In the genomic region with DNA sequence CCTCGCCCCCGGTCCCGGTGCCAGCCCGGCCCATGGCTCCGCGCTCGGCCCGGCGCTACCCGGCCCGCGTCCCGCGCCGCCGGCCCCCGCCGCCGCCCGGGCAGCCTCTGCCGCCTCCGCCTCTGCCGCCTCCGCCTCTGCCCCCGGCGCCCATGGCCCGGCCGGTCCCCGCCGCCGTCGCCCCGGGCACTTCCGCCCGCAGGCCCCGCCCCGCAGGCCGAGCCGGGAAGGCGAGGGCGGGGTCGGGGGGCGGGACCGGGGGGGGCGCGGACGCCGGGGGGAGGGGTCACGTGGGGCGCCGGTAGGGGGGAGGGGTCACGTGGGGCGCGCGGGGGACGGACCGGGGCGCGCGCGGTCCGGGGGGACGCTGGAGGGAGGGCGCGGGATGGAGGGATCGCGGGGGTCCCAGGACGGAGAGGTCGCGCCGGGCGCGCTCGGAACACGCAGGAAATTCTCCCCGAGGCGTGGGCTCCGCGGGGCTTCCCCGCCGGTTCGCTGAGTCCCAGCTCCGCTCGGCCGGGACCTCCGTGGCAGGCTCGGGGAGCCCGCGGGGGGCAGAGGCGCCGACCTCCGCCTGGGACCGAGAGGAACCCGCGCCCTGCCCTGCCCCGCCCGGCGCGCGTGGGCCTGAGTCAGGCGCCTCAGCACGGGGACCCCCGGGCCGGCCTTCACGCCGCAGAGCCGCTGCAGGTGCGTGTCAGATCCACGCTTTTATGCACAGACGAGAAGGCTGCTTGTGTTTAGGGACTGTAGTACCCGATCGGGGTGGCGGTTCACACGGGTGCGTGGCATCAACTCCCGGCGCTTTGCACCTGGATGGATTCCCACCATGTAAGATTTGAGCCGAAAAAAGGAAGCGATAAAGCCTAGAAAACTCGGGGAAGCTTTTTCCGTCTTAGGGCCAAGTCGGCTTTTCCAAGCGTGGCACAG, we compare ENCODE assay signal across 8 cellular contexts. TPM values are rescaled to one million over a fixed set of nuclear protein-coding genes. Genes with fewer than 3 reads are reported as not detected.
DNase-seq lines count a peak whose midpoint lies in the region; ATAC-seq and TF ChIP-seq lines count a peak whose summit lies in the region.

Gene PGAP6 (minus strand): TSS at position 191 of the 930 bp plus-strand sequence. CDS start 157 bp downstream, at position 34.

- peak within 1 kb of the TSS; percentile 87 for H3K4me3 Mint-ChIP-seq in GM23338

- H3K27ac ChIP-seq in GM23338 (ENCODE audit: low read depth), result peak within 1 kb of the TSS; percentile 98

- DNase-seq in GM03348 (ENCODE audit: low spot score) (peak; percentile 98), GM23338 (ENCODE audit: low spot score) (peak; percentile 71), NCI-H2171 (lab: John Stamatoyannopoulos, UW) (peak; percentile 68), mesenteric fat pad (ENCODE audit: low spot score) (no peak), NCI-H1694 treated with DMSO at 0.1 percent for 48 hours (lab: John Stamatoyannopoulos, UW) (no peak)
- DNase-seq in activated CD8-positive, alpha-beta memory T cell treated with anti-CD3 and anti-CD28 coated beads for 24 hours, result peak; percentile 82
- DNase-seq in stimulated activated CD8-positive, alpha-beta memory T cell treated with anti-CD3 and anti-CD28 coated beads, Interleukin-15, amount 100 ng/mL, for 1 hour (ENCODE audit: low read depth), result peak; percentile 47

- H4K20me1 ChIP-seq in GM23338 (replicated peaks; ENCODE audit: insufficient read depth), result peaks cover 5% of the 10 kb centered on the region

- H3K36me3 Mint-ChIP-seq in GM23338 (ENCODE audit: low read depth), result peaks cover 15% of the 10 kb centered on the region; the same call in 2 of the 3 replicates

- no peaks in the 10 kb centered on the region for H3K9me2 ChIP-seq in GM23338 (ENCODE audit: insufficient read depth)

- no peak within 1 kb of the TSS for H2AFZ ChIP-seq in GM23338

- no peak for ATAC-seq in GM23338

- TF ChIP-seq CTCF in GM23338 (conservative IDR thresholded peaks at IDR 0.05; ENCODE audit: low read depth in 2 of 2), result no peak

- H3K9ac ChIP-seq in endocrine pancreas (ENCODE audit: control insufficient read depth, insufficient read depth, low read length), result peak within 1 kb of the TSS; percentile 86

- H3K79me2 ChIP-seq in GM23338 (replicated peaks; ENCODE audit: insufficient read depth), result peaks cover 29% of the 10 kb centered on the region

- H3K27me3 ChIP-seq in GM23338 (ENCODE audit: insufficient read depth) (no peaks in the 10 kb centered on the region), endocrine pancreas (ENCODE audit: control insufficient read depth, insufficient read depth, low read length) (no peaks in the 10 kb centered on the region)

- peaks cover 36% of the 10 kb centered on the region for H3K27me3 Mint-ChIP-seq in GM23338 (ENCODE audit: insufficient read depth, low read depth, poor library complexity)

- no peaks in the 10 kb centered on the region for H3K36me3 ChIP-seq in GM23338 (ENCODE audit: insufficient read depth)
- no peaks in the 10 kb centered on the region for H3K36me3 ChIP-seq in endocrine pancreas (ENCODE audit: control insufficient read depth, insufficient read depth, low read length)

- H3K4me1 ChIP-seq in GM23338 (ENCODE audit: insufficient read depth) (peaks cover 42% of the 10 kb centered on the region), endocrine pancreas (ENCODE audit: control insufficient read depth, insufficient read depth, low read length) (no peaks in the 10 kb centered on the region)

- H3K4me3 ChIP-seq in GM23338 (peak within 1 kb of the TSS; percentile 95), endocrine pancreas (ENCODE audit: control insufficient read depth, insufficient read depth, low read length) (peak within 1 kb of the TSS; percentile 37)

- H3K4me2 ChIP-seq in GM23338, result peak within 1 kb of the TSS; percentile 90

- no peaks in the 10 kb centered on the region; the same call in 2 of the 3 replicates for H3K9me3 Mint-ChIP-seq in GM23338

- H3K27ac Mint-ChIP-seq in GM23338, result peak within 1 kb of the TSS; percentile 93; the same call in 1 of the 2 replicates

- peaks cover 35% of the 10 kb centered on the region for H3K4me1 Mint-ChIP-seq in GM23338

- H3F3A ChIP-seq in GM23338 (replicated peaks; ENCODE audit: low read depth), result peaks cover 37% of the 10 kb centered on the region

- no peaks in the 10 kb centered on the region for H3K9me3 ChIP-seq in endocrine pancreas (ENCODE audit: control insufficient read depth, low read length)

TF ChIP-seq in GM23338, 12 proteins besides CTCF, POLR2A, EP300 and RAD21:
- TF ChIP-seq CREB1 (CRISPR knock-in tag; IDR thresholded peaks at IDR 0.05; ENCODE audit: low read depth), result no peak
- TF ChIP-seq, protein P1, sequence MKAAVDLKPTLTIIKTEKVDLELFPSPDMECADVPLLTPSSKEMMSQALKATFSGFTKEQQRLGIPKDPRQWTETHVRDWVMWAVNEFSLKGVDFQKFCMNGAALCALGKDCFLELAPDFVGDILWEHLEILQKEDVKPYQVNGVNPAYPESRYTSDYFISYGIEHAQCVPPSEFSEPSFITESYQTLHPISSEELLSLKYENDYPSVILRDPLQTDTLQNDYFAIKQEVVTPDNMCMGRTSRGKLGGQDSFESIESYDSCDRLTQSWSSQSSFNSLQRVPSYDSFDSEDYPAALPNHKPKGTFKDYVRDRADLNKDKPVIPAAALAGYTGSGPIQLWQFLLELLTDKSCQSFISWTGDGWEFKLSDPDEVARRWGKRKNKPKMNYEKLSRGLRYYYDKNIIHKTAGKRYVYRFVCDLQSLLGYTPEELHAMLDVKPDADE (IDR thresholded peaks at IDR 0.05), result no peak
- peak; percentile 60 for TF ChIP-seq POLR2AphosphoS5 (IDR thresholded peaks at IDR 0.05; ENCODE audit: low read depth)
TF ChIP-seq in GM23338: peak in this region for 1.

RNA-seq across cellular contexts. Expression of gene PGAP6, which starts in this region (rescaled TPM):
- 98.7 and 112 TPM in 2 replicates for total RNA-seq in GM23338 (2014; rRNA removed; shearing (Covaris generic))
- polyA plus RNA-seq in GM23338 (2016; fragmentation: Nextera tagmentation; extraction: Ambion mirVana), result 25.1 and 29.5 TPM in 2 replicates
- 39.0 TPM for total RNA-seq in mesenteric fat pad

Comparison
In these comparisons a context has a peak if more than half of its experiments do, and no peak if none do; other contexts are left out.
1. DNase-seq: peak in GM03348 (single experiment), GM23338 (single experiment), NCI-H2171 (single experiment), activated CD8-positive, alpha-beta memory T cell treated with anti-CD3 and anti-CD28 coated beads for 24 hours (single experiment) and stimulated activated CD8-positive, alpha-beta memory T cell treated with anti-CD3 and anti-CD28 coated beads, Interleukin-15, amount 100 ng/mL, for 1 hour (single experiment); none in mesenteric fat pad (single experiment) and NCI-H1694 treated with DMSO at 0.1 percent for 48 hours (single experiment).